8 cellular contexts compared by ENCODE assay signal in genomic region chr5:141618030-141618803, GRCh38. TPM values are rescaled to one million over a fixed set of nuclear protein-coding genes. Genes with fewer than 3 reads are reported as not detected.
A peak's percentile ranks its signal among the peaks of the same experiment; 100 is the strongest.
DNase-seq lines count a peak whose midpoint lies in the region; ATAC-seq and TF ChIP-seq lines count a peak whose summit lies in the region.

No MANE protein-coding gene starts in this region.

- peak overlapping the region; percentile 74 for H3K4me3 ChIP-seq in AG04450 (ENCODE audit: low read depth, low read length)
- peak overlapping the region; percentile 84 to 100 (median 92) for H3K4me3 ChIP-seq in transverse colon

- TF ChIP-seq CTCF in AG04450 (IDR thresholded peaks at IDR 0.05; ENCODE audit: low read depth, low read length) (no peak), transverse colon (IDR thresholded peaks at IDR 0.05) (no peak)

- H3K27ac ChIP-seq in AG04450 (ENCODE audit: low read depth, low read length) (peak overlapping the region; percentile 47), epithelial cell of prostate (peak overlapping the region; percentile 96), transverse colon (peak overlapping the region; percentile 94 to 99 (median 96))

- peak overlapping the region; percentile 100 for H3K4me3 Mint-ChIP-seq in activated CD8-positive, alpha-beta memory T cell treated with anti-CD3 and anti-CD28 coated beads, Interleukin-2, amount 10 ng/mL, durations not matched to agents 7 days and 5 days
- H3K4me3 Mint-ChIP-seq in naive B cell: peak overlapping the region; percentile 91 to 99 (median 98)

- peaks cover 54% of the 10 kb centered on the region for H3K4me1 Mint-ChIP-seq in activated CD8-positive, alpha-beta memory T cell treated with anti-CD3 and anti-CD28 coated beads, Interleukin-2, amount 10 ng/mL, durations not matched to agents 7 days and 5 days
- H3K4me1 Mint-ChIP-seq in naive B cell: peaks cover 43 to 73% (median 44%) of the 10 kb centered on the region in 3 donors

- no peak for TF ChIP-seq EP300 in transverse colon (IDR thresholded peaks at IDR 0.05; ENCODE audit: low read depth)

- peaks cover 49% of the 10 kb centered on the region for H3K36me3 Mint-ChIP-seq in activated CD8-positive, alpha-beta memory T cell treated with anti-CD3 and anti-CD28 coated beads, Interleukin-2, amount 10 ng/mL, durations not matched to agents 7 days and 5 days
- peaks cover 4 to 22% of the 10 kb centered on the region in 2 donors for H3K36me3 Mint-ChIP-seq in naive B cell

- TF ChIP-seq POLR2A in transverse colon (IDR thresholded peaks at IDR 0.05): no peak

- POLR2A ChIA-PET in AG04450 (lab: Yijun Ruan, JAX): interaction anchor here (0.8 to 1.9 kb wide), 6 partner anchors 10 to 26 kb away, joined by 3 to 34 read pairs (median 6); partner anchors contain the start of genes HDAC3 and RELL2

- no peaks in the 10 kb centered on the region; the same call in 1 of the 2 replicates for H3K9me3 ChIP-seq in AG04450 (ENCODE audit: control insufficient read depth, insufficient read depth, low read length)
- H3K9me3 ChIP-seq in transverse colon: no peaks in the 10 kb centered on the region

- in situ Hi-C loops in transverse colon (cut with MboI; ENCODE audit: low pct_ligation_motif_present in 1 of 4, low pct_unique_long_range_greater_than_20kb in 1 of 4, low sequenced_read_pairs in 3 of 4): no loop called here

- peaks cover 0 to 24% (median 7%) of the 10 kb centered on the region in 4 donors for H3K36me3 ChIP-seq in transverse colon

- intact Hi-C loops in transverse colon (cut with DNase I; ENCODE audit: low total_unique reads): no loop called here

- H3K27me3 ChIP-seq in AG04450 (ENCODE audit: control insufficient read depth, insufficient read depth, low read length) (no peaks in the 10 kb centered on the region), transverse colon (no peaks in the 10 kb centered on the region)

- ATAC-seq in GM18858 (IDR thresholded peaks at IDR 0.05; ENCODE audit: unreplicated experiment) (peak; percentile 12), HG03045 (IDR thresholded peaks at IDR 0.05; ENCODE audit: unreplicated experiment) (peak; percentile 27), naive B cell (ENCODE audit: low read depth in 2 of 2) (peak; percentile 38 to 41)
- peak; percentile 34 for ATAC-seq in activated CD8-positive, alpha-beta memory T cell treated with anti-CD3 and anti-CD28 coated beads, Interleukin-2, amount 10 ng/mL, durations not matched to agents 7 days and 5 days

- peaks cover 9 to 40% (median 23%) of the 10 kb centered on the region in 4 donors for H3K4me1 ChIP-seq in transverse colon

- 0 to 1% methylated on average over 8 to 36 of the region's 36 CpGs for WGBS in transverse colon (ENCODE audit: low coverage in 1 of 2), 2 donors

- DNase-seq in AG04450 (ENCODE audit: low read depth, low spot score) (no peak), NCI-H345 treated with DMSO at 0.1 percent for 48 hours (lab: John Stamatoyannopoulos, UW; ENCODE audit: unreplicated experiment) (peak; percentile 53), epithelial cell of prostate (ENCODE audit: low read depth, low spot score) (peak; percentile 6), naive B cell (peak; percentile 59), transverse colon (peak; percentile 71)
- peak; percentile 68 for DNase-seq in activated CD8-positive, alpha-beta memory T cell treated with anti-CD3 and anti-CD28 coated beads, Interleukin-2, amount 10 ng/mL, durations not matched to agents 7 days and 5 days

- CTCF ChIA-PET in AG04450 (lab: Charles Lee): interaction anchor here (0.5 to 19.3 kb wide), 31 partner anchors 9 to 433 kb away, joined by 3 to 465 read pairs (median 4); partner anchors contain the start of genes FCHSD1, HDAC3 and RELL2
- CTCF ChIA-PET in activated CD8-positive, alpha-beta memory T cell treated with anti-CD3 and anti-CD28 coated beads, Interleukin-2, amount 10 ng/mL, durations not matched to agents 7 days and 5 days (lab: Charles Lee): interaction anchor here (0.6 to 12.8 kb wide), 16 partner anchors 15 to 293 kb away, joined by 3 to 375 read pairs (median 9); partner anchors contain the start of genes FCHSD1, HDAC3 and RELL2

- H3K9me3 Mint-ChIP-seq in activated CD8-positive, alpha-beta memory T cell treated with anti-CD3 and anti-CD28 coated beads, Interleukin-2, amount 10 ng/mL, durations not matched to agents 7 days and 5 days (ENCODE audit: low read depth): no peaks in the 10 kb centered on the region
- no peaks in the 10 kb centered on the region for H3K9me3 Mint-ChIP-seq in naive B cell

- H3K27ac Mint-ChIP-seq in activated CD8-positive, alpha-beta memory T cell treated with anti-CD3 and anti-CD28 coated beads, Interleukin-2, amount 10 ng/mL, durations not matched to agents 7 days and 5 days: peak overlapping the region; percentile 98
- H3K27ac Mint-ChIP-seq in naive B cell: peak overlapping the region; percentile 93 to 98 (median 96)

- no peaks in the 10 kb centered on the region for H3K27me3 Mint-ChIP-seq in activated CD8-positive, alpha-beta memory T cell treated with anti-CD3 and anti-CD28 coated beads, Interleukin-2, amount 10 ng/mL, durations not matched to agents 7 days and 5 days
- H3K27me3 Mint-ChIP-seq in naive B cell: no peaks in the 10 kb centered on the region

RNA-seq across cellular contexts. Expression of gene DIAPH1, which starts 0.6 kb away (rescaled TPM):
- polyA plus RNA-seq in AG04450 (2011; rRNA removed) (27.1 and 34.7 TPM in 2 replicates), naive B cell (ENCODE audit: low read depth in 6 of 6) (10 to 100 TPM; 29.5 to 54.9 (median 45.9) TPM)
- 80.8 and 98.1 TPM in 2 replicates for polyA minus RNA-seq in AG04450 (2011; rRNA and poly(A)+ RNA removed)
- 100 to 1,000 TPM; 284 to 295 TPM for total RNA-seq in activated CD8-positive, alpha-beta memory T cell treated with anti-CD3 and anti-CD28 coated beads, Interleukin-2, amount 10 ng/mL, durations not matched to agents 7 days and 5 days
- 100 to 1,000 TPM in 1 of 4 donors, 10 to 100 TPM in 3; 55.4 to 150 (median 91.4) TPM for total RNA-seq in transverse colon

RNA-seq across cellular contexts. Expression of gene HDAC3, which starts 18.4 kb away (rescaled TPM):
- 78.3 and 82.2 TPM in 2 replicates for polyA plus RNA-seq in AG04450 (2011; rRNA removed)
- 60.4 and 77.7 TPM in 2 replicates for polyA minus RNA-seq in AG04450 (2011; rRNA and poly(A)+ RNA removed)
- total RNA-seq in activated CD8-positive, alpha-beta memory T cell treated with anti-CD3 and anti-CD28 coated beads, Interleukin-2, amount 10 ng/mL, durations not matched to agents 7 days and 5 days: 10 to 100 TPM; 87.1 to 90.0 TPM
- polyA plus RNA-seq in naive B cell (ENCODE audit: low read depth in 6 of 6): 100 to 1,000 TPM in 3 of 6 donors, 10 to 100 TPM in 3; 88.0 to 173 (median 99.5) TPM
- 10 to 100 TPM; 12.7 to 45.1 (median 40.2) TPM for total RNA-seq in transverse colon

RNA-seq across cellular contexts. Expression of gene RELL2, which starts 18.6 kb away (rescaled TPM):
- polyA plus RNA-seq in AG04450 (2011; rRNA removed): 3.0 and 3.1 TPM in 2 replicates
- polyA minus RNA-seq in AG04450 (2011; rRNA and poly(A)+ RNA removed): 1.4 and 1.8 TPM in 2 replicates
- total RNA-seq in activated CD8-positive, alpha-beta memory T cell treated with anti-CD3 and anti-CD28 coated beads, Interleukin-2, amount 10 ng/mL, durations not matched to agents 7 days and 5 days: 10 to 100 TPM; 28.0 to 35.8 TPM
- polyA plus RNA-seq in naive B cell (ENCODE audit: low read depth in 6 of 6): 1 to 10 TPM; 1.3 to 3.8 (median 2.3) TPM
- total RNA-seq in transverse colon: 10 to 100 TPM in 1 of 4 donors, 1 to 10 TPM in 3; 4.4 to 19.1 (median 7.5) TPM

RNA-seq across cellular contexts. Expression of gene FCHSD1, which starts 33.0 kb away (rescaled TPM):
- polyA plus RNA-seq in AG04450 (2011; rRNA removed): 28.1 and 30.2 TPM in 2 replicates
- 24.8 and 30.1 TPM in 2 replicates for polyA minus RNA-seq in AG04450 (2011; rRNA and poly(A)+ RNA removed)
- total RNA-seq in activated CD8-positive, alpha-beta memory T cell treated with anti-CD3 and anti-CD28 coated beads, Interleukin-2, amount 10 ng/mL, durations not matched to agents 7 days and 5 days: 10 to 100 TPM; 46.5 to 64.1 TPM
- polyA plus RNA-seq in naive B cell (ENCODE audit: low read depth in 6 of 6): 10 to 100 TPM in 2 of 6 donors, 1 to 10 TPM in 4; 4.9 to 12.1 (median 8.2) TPM
- 10 to 100 TPM; 26.1 to 69.9 (median 43.1) TPM for total RNA-seq in transverse colon
